Comparison of ENCODE assay signal across 8 cellular contexts in genomic region chr18:23661735-23662308, GRCh38.
A peak's percentile ranks its signal among the peaks of the same experiment; 100 is the strongest.
DNase-seq lines count a peak whose midpoint lies in the region; TF ChIP-seq lines count a peak whose summit lies in the region.

No MANE protein-coding gene starts in this region.

- peak overlapping the region; percentile 52; the same call in 1 of the 2 replicates for H3K4me2 ChIP-seq in MM.1S (ENCODE audit: low read depth, low read length)

- no peaks in the 10 kb centered on the region for H3K36me3 Mint-ChIP-seq in nephron progenitor cell (ENCODE audit: low read depth)

- H3K27me3 Mint-ChIP-seq in nephron progenitor cell (ENCODE audit: low read depth, poor library complexity) = peaks cover 93% of the 10 kb centered on the region

- no peak overlapping the region for H3K27ac Mint-ChIP-seq in nephron progenitor cell

- H4K20me1 ChIP-seq in MM.1S (ENCODE audit: insufficient read depth, low read length) = no peaks in the 10 kb centered on the region

- H3K27ac ChIP-seq in C4-2B (peak overlapping the region; percentile 67), MM.1S (ENCODE audit: low read length) (no peak overlapping the region), duodenal mucosa (ENCODE audit: low read depth, low read length) (no peak overlapping the region)

- H3K27me3 ChIP-seq in MM.1S (replicated peaks; ENCODE audit: insufficient read depth, low read length) (peaks cover 4% of the 10 kb centered on the region; the same call in 1 of the 2 replicates), duodenal mucosa (ENCODE audit: control insufficient read depth in 1 of 2, insufficient read depth in 2 of 2, low read length in 2 of 2) (peaks cover 19 to 25% of the 10 kb centered on the region in 2 donors)

- H3K4me1 ChIP-seq in MM.1S (ENCODE audit: low read length) (0 out of 2 replicates have a peak, but pooled peaks cover 3% of the 10 kb centered on the region), duodenal mucosa (ENCODE audit: control insufficient read depth in 1 of 2, insufficient read depth in 2 of 2, low read length in 2 of 2) (peaks cover 4 to 9% of the 10 kb centered on the region in 2 donors)

- H3K9me2 ChIP-seq in MM.1S (replicated peaks; ENCODE audit: insufficient read depth, low read length) = no peaks in the 10 kb centered on the region

- TF ChIP-seq CTCF in C4-2B (conservative IDR thresholded peaks at IDR 0.05) = no peak
- no peak for TF ChIP-seq CTCF in MM.1S (IDR thresholded peaks at IDR 0.05; ENCODE audit: low read length)
- no peak for TF ChIP-seq CTCF in nephron progenitor cell (IDR thresholded peaks at IDR 0.05)

- no peaks in the 10 kb centered on the region for H3F3A ChIP-seq in MM.1S (ENCODE audit: insufficient read depth, low read length)

- H3K4me1 Mint-ChIP-seq in nephron progenitor cell = peaks cover 6% of the 10 kb centered on the region

- H3K79me2 ChIP-seq in MM.1S (ENCODE audit: low read length) = no peaks in the 10 kb centered on the region

- H3K36me3 ChIP-seq in MM.1S (replicated peaks; ENCODE audit: insufficient read depth, low read length) (no peaks in the 10 kb centered on the region), duodenal mucosa (ENCODE audit: control insufficient read depth in 1 of 2, insufficient read depth in 2 of 2, low read length in 2 of 2) (no peaks in the 10 kb centered on the region)

- no peak overlapping the region for H2AFZ ChIP-seq in MM.1S (ENCODE audit: low read length)

- H3K9ac ChIP-seq in MM.1S (ENCODE audit: low read length) (no peak overlapping the region), duodenal mucosa (ENCODE audit: low read depth in 1 of 2, low read length in 2 of 2) (no peak overlapping the region)

- peak overlapping the region; percentile 75 for H3K4me3 Mint-ChIP-seq in nephron progenitor cell

- no peaks in the 10 kb centered on the region for H3K9me3 ChIP-seq in MM.1S (replicated peaks; ENCODE audit: insufficient read depth, low read length)
- H3K9me3 ChIP-seq in duodenal mucosa (ENCODE audit: control insufficient read depth in 1 of 2, low read length in 2 of 2) = no peaks in the 10 kb centered on the region

- no peaks in the 10 kb centered on the region for H3K9me3 Mint-ChIP-seq in nephron progenitor cell

- no peak overlapping the region; the same call in 1 of the 2 replicates for H3K4me3 ChIP-seq in MM.1S (ENCODE audit: low read length)
- peak overlapping the region; percentile 47 to 84 for H3K4me3 ChIP-seq in duodenal mucosa (ENCODE audit: low read depth in 1 of 2, low read length in 2 of 2)

- DNase-seq in MM.1S = no peak
- DNase-seq in nephron progenitor cell = no peak
- DNase-seq in NCI-H2227 (lab: John Stamatoyannopoulos, UW; ENCODE audit: unreplicated experiment) = no peak
- no peak for DNase-seq in NCI-H748 (lab: John Stamatoyannopoulos, UW; ENCODE audit: unreplicated experiment)
- no peak for DNase-seq in retina
- DNase-seq in SHP77 treated with DMSO at 0.1 percent for 48 hours (lab: John Stamatoyannopoulos, UW) = no peak
